Comparison of ENCODE assay signal across 2 cellular contexts in genomic region chr18:9102391-9103216, GRCh38.
A peak's percentile ranks its signal among the peaks of the same experiment; 100 is the strongest.
TF ChIP-seq lines count a peak whose summit lies in the region.

NDUFV2 (plus strand) TSS chr18:9102699; CDS start chr18:9102744, 45 bp downstream.

TF ChIP-seq in IMR-90, 13 proteins besides CTCF, POLR2A, EP300 and RAD21:
- TF ChIP-seq MXI1 (IDR thresholded peaks at IDR 0.05; ENCODE audit: borderline replicate concordance, low read depth, low read length) (peak; percentile 86; the same call in 1 of the 2 replicates), SMC3 (IDR thresholded peaks at IDR 0.05; ENCODE audit: low read depth, low read length) (no peak), MAZ (IDR thresholded peaks at IDR 0.05; ENCODE audit: borderline replicate concordance, low read depth, low read length) (peak; percentile 100), BHLHE40 (IDR thresholded peaks at IDR 0.05; ENCODE audit: low read depth, low read length) (peak; percentile 39; the same call in 1 of the 2 replicates)
TF ChIP-seq in IMR-90: peak in this region for 3.

TF ChIP-seq in endothelial cell of umbilical vein, 7 proteins besides CTCF, POLR2A, EP300 and RAD21:
- peak; percentile 58 for TF ChIP-seq POLR2AphosphoS5 (IDR thresholded peaks at IDR 0.05; ENCODE audit: insufficient read depth, low read depth, low read length)
- no peak for TF ChIP-seq EZH2 (IDR thresholded peaks at IDR 0.05; ENCODE audit: borderline replicate concordance, low read depth, low read length, severe bottlenecking)
- peak; percentile 10 for TF ChIP-seq MAX (IDR thresholded peaks at IDR 0.05; ENCODE audit: insufficient read depth, insufficient read length)
